ENCODE assay signal across 13 cellular contexts in the genomic region with DNA sequence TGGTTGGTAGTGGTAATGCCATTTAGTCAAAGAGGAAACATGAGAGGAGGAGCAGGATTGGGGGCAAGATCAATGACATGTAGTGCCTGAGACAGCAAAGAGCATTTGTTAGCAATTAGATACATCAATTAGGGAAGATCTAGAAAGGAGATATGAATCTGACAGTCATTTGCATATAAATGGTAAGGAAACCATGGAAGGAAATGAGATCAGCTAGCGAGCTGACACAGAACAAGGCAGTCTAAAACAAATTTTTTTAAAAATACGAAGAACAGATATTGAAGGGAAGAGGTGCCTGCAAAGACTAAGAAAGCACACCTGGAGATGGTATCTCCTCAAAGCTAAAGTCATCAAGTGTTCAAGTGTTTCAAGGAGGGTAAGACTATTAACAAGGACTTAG. TPM values are rescaled to one million over a fixed set of nuclear protein-coding genes. Genes with fewer than 3 reads are reported as not detected.
DNase-seq lines count a peak whose midpoint lies in the region; ATAC-seq and TF ChIP-seq lines count a peak whose summit lies in the region.
"Had no signal": no experiment of that assay in that cellular context is flagged by ENCODE, and none has a peak within 500 bp of the region (broad histone marks: within the 10 kb centered on the region; RNA-seq: fewer than 3 reads in every experiment).

No MANE protein-coding gene starts in this region.

- H3K4ac ChIP-seq in IMR-90 (ENCODE audit: low read depth, low read length), result no peak overlapping the region

- H2BK20ac ChIP-seq in IMR-90 (ENCODE audit: low read depth, low read length), result no peak overlapping the region

- H2AK9ac ChIP-seq in IMR-90 (replicated peaks; ENCODE audit: low read depth, low read length, poor library complexity), result no peak overlapping the region

- no peak overlapping the region for H4K5ac ChIP-seq in IMR-90 (ENCODE audit: low read depth, low read length)

- no peak overlapping the region for H3K4me2 ChIP-seq in IMR-90 (ENCODE audit: low read depth, low read length)
- H3K4me2 ChIP-seq in PC-9, result no peak overlapping the region

- no peaks in the 10 kb centered on the region for H3K9me1 ChIP-seq in IMR-90 (ENCODE audit: insufficient read depth, low read length)

- H3K23ac ChIP-seq in IMR-90 (ENCODE audit: low read depth, low read length), result peak overlapping the region; percentile 73; the same call in 1 of the 2 replicates

- peak overlapping the region; percentile 29 to 82 (median 62) for H3K4me3 Mint-ChIP-seq in CD4-positive, CD25-positive, alpha-beta regulatory T cell
- H3K4me3 Mint-ChIP-seq in activated naive CD8-positive, alpha-beta T cell treated with anti-CD3 and anti-CD28 coated beads for 36 hours, result peak overlapping the region; percentile 6
- peak overlapping the region; percentile 41 to 76 (median 58) for H3K4me3 Mint-ChIP-seq in naive B cell

- no peak overlapping the region for H2BK5ac ChIP-seq in IMR-90 (ENCODE audit: low read depth, low read length, poor library complexity, severe bottlenecking)

- ATAC-seq in CD4-positive, CD25-positive, alpha-beta regulatory T cell (ENCODE audit: low read depth in 2 of 2), result no peak
- ATAC-seq in IMR-90 (ENCODE audit: low read depth) (no peak), naive B cell (ENCODE audit: low read depth in 2 of 2) (no peak), GM18498 (IDR thresholded peaks at IDR 0.05; ENCODE audit: unreplicated experiment) (no peak), left lung (no peak)
- ATAC-seq: activated CD4-positive, CD25-positive, alpha-beta regulatory T cell treated with anti-CD3 and anti-CD28 coated beads, Interleukin-2, amount 50 U/mL, for 24 hours had no signal

- H3K27ac ChIP-seq in CD4-positive, CD25-positive, alpha-beta regulatory T cell (ENCODE audit: insufficient read depth, low read length, poor library complexity, severe bottlenecking), result peak overlapping the region; percentile 45
- no peak overlapping the region for H3K27ac ChIP-seq in IMR-90 (ENCODE audit: insufficient read depth, low read length)
- H3K27ac ChIP-seq in left lung, result peak overlapping the region in 1 of 2 donors; percentile 78
- no peak overlapping the region for H3K27ac ChIP-seq in PC-9

- no peak overlapping the region for H4K8ac ChIP-seq in IMR-90 (ENCODE audit: low read depth in 2 of 2, low read length in 2 of 2)

- BruUV-seq in IMR-90 (replicated peaks; lab: Mats Ljungman, UMichigan), result no TSS peak
- no TSS peak for BruUV-seq in PC-9 (replicated peaks; lab: Mats Ljungman, UMichigan)

- H3K9ac ChIP-seq in IMR-90 (ENCODE audit: low read depth, low read length), result no peak overlapping the region

- TF ChIP-seq POLR2A in IMR-90 (IDR thresholded peaks at IDR 0.05; ENCODE audit: low read depth, low read length), result no peak

- peak in 2 of 3 donors; percentile 25 to 48 for DNase-seq in CD4-positive, CD25-positive, alpha-beta regulatory T cell
- DNase-seq in IMR-90 (no peak), naive B cell (peak; percentile 51), epidermal melanocyte (ENCODE audit: insufficient read length, low spot score) (no peak), left lung (no peak), PC-9 (no peak)
- no peak for DNase-seq in activated naive CD8-positive, alpha-beta T cell treated with anti-CD3 and anti-CD28 coated beads for 36 hours
- DNase-seq: amniotic stem cell, hippocampal formation, midbrain had no signal

- peaks cover 22% of the 10 kb centered on the region; the same call in 1 of the 2 replicates for H4K20me1 ChIP-seq in IMR-90 (ENCODE audit: insufficient read depth, low read length)
- H4K20me1 ChIP-seq in PC-9 (ENCODE audit: insufficient read depth), result no peaks in the 10 kb centered on the region; the same call in none of the 2 replicates

- dilution Hi-C loops in IMR-90 (cut with HindIII; ENCODE audit: low sequenced_read_pairs, unreplicated experiment), result no loop called here

- peaks cover 23% of the 10 kb centered on the region for H3K36me3 Mint-ChIP-seq in CD4-positive, CD25-positive, alpha-beta regulatory T cell
- H3K36me3 Mint-ChIP-seq in activated naive CD8-positive, alpha-beta T cell treated with anti-CD3 and anti-CD28 coated beads for 36 hours, result peaks cover 56% of the 10 kb centered on the region
- peaks cover 11 to 15% of the 10 kb centered on the region in 2 donors for H3K36me3 Mint-ChIP-seq in naive B cell

- no peak overlapping the region for H3K56ac ChIP-seq in IMR-90 (ENCODE audit: extremely low read depth, insufficient read depth, low read length)

- H3K4me1 Mint-ChIP-seq in CD4-positive, CD25-positive, alpha-beta regulatory T cell, result peaks cover 14 to 47% (median 36%) of the 10 kb centered on the region in 4 donors
- peaks cover 33% of the 10 kb centered on the region for H3K4me1 Mint-ChIP-seq in activated naive CD8-positive, alpha-beta T cell treated with anti-CD3 and anti-CD28 coated beads for 36 hours
- peaks cover 16 to 30% (median 25%) of the 10 kb centered on the region in 3 donors for H3K4me1 Mint-ChIP-seq in naive B cell

- H3K36me3 ChIP-seq in CD4-positive, CD25-positive, alpha-beta regulatory T cell (ENCODE audit: control insufficient read depth, insufficient read depth, low read length), result peaks cover 41% of the 10 kb centered on the region
- H3K36me3 ChIP-seq in IMR-90 (ENCODE audit: control insufficient read depth, insufficient read depth, low read length), result peaks cover 20% of the 10 kb centered on the region
- H3K36me3 ChIP-seq in left lung, result peaks cover 0 to 52% of the 10 kb centered on the region in 2 donors
- peaks cover 24% of the 10 kb centered on the region; the same call in 1 of the 2 replicates for H3K36me3 ChIP-seq in PC-9 (ENCODE audit: low read depth)

- no peaks in the 10 kb centered on the region for H3K27me3 ChIP-seq in CD4-positive, CD25-positive, alpha-beta regulatory T cell (ENCODE audit: control insufficient read depth, insufficient read depth, low read length)
- H3K27me3 ChIP-seq in IMR-90 (ENCODE audit: control insufficient read depth, insufficient read depth, low read length), result no peaks in the 10 kb centered on the region
- no peaks in the 10 kb centered on the region for H3K27me3 ChIP-seq in left lung
- H3K27me3 ChIP-seq in PC-9 (ENCODE audit: insufficient read depth, low read depth), result no peaks in the 10 kb centered on the region

- peaks cover 0 to 2% (median 0%) of the 10 kb centered on the region in 7 donors for H3K9me3 Mint-ChIP-seq in CD4-positive, CD25-positive, alpha-beta regulatory T cell
- H3K9me3 Mint-ChIP-seq in activated naive CD8-positive, alpha-beta T cell treated with anti-CD3 and anti-CD28 coated beads for 36 hours, result no peaks in the 10 kb centered on the region
- H3K9me3 Mint-ChIP-seq in naive B cell, result peaks cover 0 to 2% (median 0%) of the 10 kb centered on the region in 7 donors

- CTCF ChIA-PET in IMR-90 (lab: Yijun Ruan, JAX), result interaction anchor here (1.0 kb wide), 1 partner anchor 263 kb away, joined by 4 read pairs; no protein-coding TSS in a partner anchor
- CTCF ChIA-PET in PC-9 (lab: Charles Lee), result no interaction called here

- POLR2A ChIA-PET in IMR-90 (lab: Charles Lee; ENCODE audit: unreplicated experiment), result no interaction called here
- POLR2A ChIA-PET in PC-9 (lab: Charles Lee; ENCODE audit: unreplicated experiment), result interaction anchor here (0.6 kb wide), 1 partner anchor 158 kb away, joined by 6 read pairs; no protein-coding TSS in a partner anchor

- no peak for TF ChIP-seq RAD21 in IMR-90 (IDR thresholded peaks at IDR 0.05; ENCODE audit: low read length)

- peak overlapping the region; percentile 95 for H3K4me3 ChIP-seq in CD4-positive, CD25-positive, alpha-beta regulatory T cell (ENCODE audit: low read depth, low read length)
- H3K4me3 ChIP-seq in IMR-90 (ENCODE audit: insufficient read depth, low read depth, low read length) (no peak overlapping the region), left lung (peak overlapping the region in 1 of 2 donors; percentile 81), PC-9 (no peak overlapping the region)
- H3K4me3 ChIP-seq: skin epidermis had no signal

- peaks cover 51% of the 10 kb centered on the region for H3K4me1 ChIP-seq in CD4-positive, CD25-positive, alpha-beta regulatory T cell (ENCODE audit: control insufficient read depth, insufficient read depth, low read length, poor library complexity, severe bottlenecking)
- H3K4me1 ChIP-seq in IMR-90 (ENCODE audit: control insufficient read depth, insufficient read depth, low read length) (peaks cover 3% of the 10 kb centered on the region; the same call in 1 of the 2 replicates), left lung (peaks cover 28 to 48% of the 10 kb centered on the region in 2 donors), PC-9 (replicated peaks; ENCODE audit: insufficient read depth) (peaks cover 21% of the 10 kb centered on the region)

- in situ Hi-C loops in IMR-90 (cut with MboI; ENCODE audit: low sequenced_read_pairs), result no loop called here

- no peak overlapping the region for H4K91ac ChIP-seq in IMR-90 (ENCODE audit: insufficient read depth, low read depth, low read length)

- no peak overlapping the region for H2BK15ac ChIP-seq in IMR-90 (ENCODE audit: low read depth, low read length)

- H3K14ac ChIP-seq in IMR-90 (replicated peaks; ENCODE audit: low read depth, low read length), result no peak overlapping the region

- intact Hi-C loops in IMR-90 (cut with micrococcal nuclease), result no loop called here
- intact Hi-C loops in left lung (cut with DNase I), result no loop called here
- intact Hi-C loops in PC-9 (cut with micrococcal nuclease; ENCODE audit: unreplicated experiment), result no loop called here

- H3K79me2 ChIP-seq in PC-9 (ENCODE audit: low read depth), result peaks cover 37% of the 10 kb centered on the region

- no peak overlapping the region for H2AK5ac ChIP-seq in IMR-90 (ENCODE audit: low read depth, low read length)

- H3K79me1 ChIP-seq in IMR-90 (ENCODE audit: low read depth in 1 of 2, low read length in 2 of 2), result peaks cover 3 to 36% of the 10 kb centered on the region in 2 experiments

- H3K27ac Mint-ChIP-seq in CD4-positive, CD25-positive, alpha-beta regulatory T cell, result peak overlapping the region in 2 of 3 donors; percentile 21 to 64
- peak overlapping the region; percentile 23 for H3K27ac Mint-ChIP-seq in activated naive CD8-positive, alpha-beta T cell treated with anti-CD3 and anti-CD28 coated beads for 36 hours
- peak overlapping the region; percentile 19 to 85 (median 68) for H3K27ac Mint-ChIP-seq in naive B cell

- H3F3A ChIP-seq in PC-9 (ENCODE audit: insufficient read depth, low read depth), result no peaks in the 10 kb centered on the region; the same call in 1 of the 2 replicates

- H2BK120ac ChIP-seq in IMR-90 (ENCODE audit: low read depth, low read length), result no peak overlapping the region

- WGBS in IMR-90 (ENCODE audit: extremely low coverage in 2 of 2, insufficient read length in 1 of 2), 2 experiments, result 80% methylated on average over 1 of the region's 2 CpGs; no CpG with 5 or more reads in 1 of the 2 experiments

- TF ChIP-seq CTCF in IMR-90 (conservative IDR thresholded peaks at IDR 0.05; ENCODE audit: low read depth, low read length) (no peak), left lung (IDR thresholded peaks at IDR 0.05) (no peak), PC-9 (conservative IDR thresholded peaks at IDR 0.05) (no peak)

- H3K18ac ChIP-seq in IMR-90 (ENCODE audit: low read depth, low read length), result no peak overlapping the region

- H2AFZ ChIP-seq in IMR-90 (replicated peaks; ENCODE audit: low read length, poor library complexity), result no peak overlapping the region
- H2AFZ ChIP-seq in PC-9, result no peak overlapping the region

- no peaks in the 10 kb centered on the region for H3K27me3 Mint-ChIP-seq in CD4-positive, CD25-positive, alpha-beta regulatory T cell
- H3K27me3 Mint-ChIP-seq in activated naive CD8-positive, alpha-beta T cell treated with anti-CD3 and anti-CD28 coated beads for 36 hours, result no peaks in the 10 kb centered on the region
- H3K27me3 Mint-ChIP-seq in naive B cell, result no peaks in the 10 kb centered on the region

- H3K9me2 ChIP-seq in PC-9 (ENCODE audit: insufficient read depth), result no peaks in the 10 kb centered on the region

- no peaks in the 10 kb centered on the region for H3K9me3 ChIP-seq in CD4-positive, CD25-positive, alpha-beta regulatory T cell (ENCODE audit: control insufficient read depth in 2 of 2, low read length in 2 of 2)
- H3K9me3 ChIP-seq in IMR-90 (ENCODE audit: control insufficient read depth, insufficient read depth, low read length), result no peaks in the 10 kb centered on the region
- H3K9me3 ChIP-seq in left lung, result no peaks in the 10 kb centered on the region
- no peaks in the 10 kb centered on the region for H3K9me3 ChIP-seq in PC-9 (ENCODE audit: insufficient read depth, low read depth)

RNA-seq across cellular contexts. Expression of a gene that starts 4.6 kb away (rescaled TPM):
- total RNA-seq in CD4-positive, CD25-positive, alpha-beta regulatory T cell, result 34.0 TPM
- polyA plus RNA-seq in CD4-positive, CD25-positive, alpha-beta regulatory T cell, result 10 to 100 TPM in 1 of 4 donors, 1 to 10 TPM in 3; 3.5 to 10.7 (median 6.9) TPM
- total RNA-seq in IMR-90 (2012; rRNA removed) (13.4 and 21.9 TPM in 2 replicates), left lung (10 to 100 TPM; 16.5 to 17.4 TPM), PC-9 (2021) (9.2 and 10.5 TPM in 2 replicates)
- polyA plus RNA-seq in IMR-90 (2012; rRNA removed) (4.7 and 6.4 TPM in 2 replicates), naive B cell (ENCODE audit: low read depth in 6 of 6) (10 to 100 TPM in 1 of 6 donors, 1 to 10 TPM in 5; 6.9 to 13.7 (median 7.4) TPM)
- 1.4 and 1.5 TPM in 2 replicates for polyA plus RNA-seq in IMR-90 (2012; cell fraction: cytosol; rRNA removed)
- polyA plus RNA-seq in IMR-90 (2012; cell fraction: nucleus; rRNA removed; ENCODE audit: low replicate concordance), result 2.9 and 9.6 TPM in 2 replicates
- total RNA-seq in activated naive CD8-positive, alpha-beta T cell treated with anti-CD3 and anti-CD28 coated beads for 36 hours, result 10 to 100 TPM in 1 of 2 experiments, 1 to 10 TPM in 1; 9.6 to 10.1 TPM

RNA-seq across cellular contexts. Expression of a gene that starts 5.0 kb away (rescaled TPM):
- 34.5 TPM for total RNA-seq in CD4-positive, CD25-positive, alpha-beta regulatory T cell
- polyA plus RNA-seq in CD4-positive, CD25-positive, alpha-beta regulatory T cell, result 10 to 100 TPM; 18.8 to 23.0 (median 22.0) TPM
- 46.7 and 54.1 TPM in 2 replicates for total RNA-seq in IMR-90 (2012; rRNA removed)
- 30.2 and 34.5 TPM in 2 replicates for polyA plus RNA-seq in IMR-90 (2012; rRNA removed)
- polyA plus RNA-seq in IMR-90 (2012; cell fraction: cytosol; rRNA removed), result 6.9 and 18.5 TPM in 2 replicates
- polyA plus RNA-seq in IMR-90 (2012; cell fraction: nucleus; rRNA removed; ENCODE audit: low replicate concordance), result 8.5 and 22.8 TPM in 2 replicates
- 10 to 100 TPM; 82.3 to 83.7 TPM for total RNA-seq in activated naive CD8-positive, alpha-beta T cell treated with anti-CD3 and anti-CD28 coated beads for 36 hours
- polyA plus RNA-seq in naive B cell (ENCODE audit: low read depth in 6 of 6), result 10 to 100 TPM; 24.4 to 39.9 (median 26.7) TPM
- 10 to 100 TPM; 26.1 to 38.1 TPM for total RNA-seq in left lung
- 30.9 and 35.2 TPM in 2 replicates for total RNA-seq in PC-9 (2021)

RNA-seq across cellular contexts. Expression of a gene that starts 43.5 kb away (rescaled TPM):
- total RNA-seq in CD4-positive, CD25-positive, alpha-beta regulatory T cell, result 139 TPM
- 10 to 100 TPM; 24.6 to 35.2 (median 27.1) TPM for polyA plus RNA-seq in CD4-positive, CD25-positive, alpha-beta regulatory T cell
- 8.9 and 12.7 TPM in 2 replicates for total RNA-seq in IMR-90 (2012; rRNA removed)
- polyA plus RNA-seq in IMR-90 (2012; rRNA removed), result 5.1 and 7.9 TPM in 2 replicates
- 2.3 and 4.8 TPM in 2 replicates for polyA plus RNA-seq in IMR-90 (2012; cell fraction: cytosol; rRNA removed)
- 28.9 and 84.8 TPM in 2 replicates for polyA plus RNA-seq in IMR-90 (2012; cell fraction: nucleus; rRNA removed; ENCODE audit: low replicate concordance)
- total RNA-seq in activated naive CD8-positive, alpha-beta T cell treated with anti-CD3 and anti-CD28 coated beads for 36 hours, result 10 to 100 TPM; 17.2 to 20.7 TPM
- 10 to 100 TPM in 5 of 6 donors, under 1 TPM in 1; 0.56 to 25.1 (median 20.4) TPM for polyA plus RNA-seq in naive B cell (ENCODE audit: low read depth in 6 of 6)
- total RNA-seq in left lung, result 10 to 100 TPM; 24.2 to 26.6 TPM
- 8.9 and 12.1 TPM in 2 replicates for total RNA-seq in PC-9 (2021)

Comparison
In these comparisons a context has a peak if more than half of its experiments do, and no peak if none do; other contexts are left out.
1. DNase-seq: peak in CD4-positive, CD25-positive, alpha-beta regulatory T cell (2 of 3) and naive B cell (single experiment); none in IMR-90 (single experiment), activated naive CD8-positive, alpha-beta T cell treated with anti-CD3 and anti-CD28 coated beads for 36 hours (single experiment), epidermal melanocyte (single experiment), left lung (0 of 2) and PC-9 (0 of 2).
2. H3K4me3 Mint-ChIP-seq: peak in every context shown above with its lines; median percentile 62 in CD4-positive, CD25-positive, alpha-beta regulatory T cell; 58 in naive B cell; 6 in activated naive CD8-positive, alpha-beta T cell treated with anti-CD3 and anti-CD28 coated beads for 36 hours.
3. Peak in every context shown above with its lines, with median percentiles within 50 percentile points of each other: H3K27ac Mint-ChIP-seq.